Comparison of ENCODE assay signal across 2 cellular contexts in the genomic region with DNA sequence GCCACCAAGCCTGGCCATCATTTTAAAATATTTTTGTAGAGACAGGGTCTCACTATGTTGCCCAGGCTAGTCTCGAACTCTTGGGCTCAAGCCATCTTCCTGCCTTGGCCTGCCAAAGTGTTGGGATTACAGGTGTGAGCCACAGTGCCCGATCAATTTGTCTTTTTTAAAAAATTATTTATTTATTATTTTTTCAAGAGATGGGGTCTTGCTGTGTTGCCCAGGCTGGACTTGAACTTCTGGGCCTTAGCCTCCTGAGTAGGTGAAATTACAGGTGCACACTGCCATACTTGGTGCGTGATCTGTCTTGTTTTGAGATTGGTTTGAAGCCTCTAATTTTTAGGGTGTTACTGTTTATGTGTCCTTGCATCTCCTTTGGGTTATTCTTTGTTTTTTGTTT.
TF ChIP-seq lines count a peak whose summit lies in the region.

No MANE protein-coding gene starts in this region.

TF ChIP-seq in HepG2, 621 proteins besides CTCF, POLR2A, EP300 and RAD21:
- TF ChIP-seq ZNF44 (CRISPR knock-in tag; IDR thresholded peaks at IDR 0.05) (no peak), ZNF121 (CRISPR knock-in tag; IDR thresholded peaks at IDR 0.05) (peak; percentile 80; the same call in 1 of the 2 replicates)

TF ChIP-seq in WTC11, 78 proteins besides CTCF, POLR2A, EP300 and RAD21:
- no peak for TF ChIP-seq SMAD4 (CRISPR knock-in tag; IDR thresholded peaks at IDR 0.05)
- peak; percentile 57; the same call in 1 of the 2 replicates for TF ChIP-seq ZNF121 (CRISPR knock-in tag; IDR thresholded peaks at IDR 0.05)
- TF ChIP-seq, protein P1, sequence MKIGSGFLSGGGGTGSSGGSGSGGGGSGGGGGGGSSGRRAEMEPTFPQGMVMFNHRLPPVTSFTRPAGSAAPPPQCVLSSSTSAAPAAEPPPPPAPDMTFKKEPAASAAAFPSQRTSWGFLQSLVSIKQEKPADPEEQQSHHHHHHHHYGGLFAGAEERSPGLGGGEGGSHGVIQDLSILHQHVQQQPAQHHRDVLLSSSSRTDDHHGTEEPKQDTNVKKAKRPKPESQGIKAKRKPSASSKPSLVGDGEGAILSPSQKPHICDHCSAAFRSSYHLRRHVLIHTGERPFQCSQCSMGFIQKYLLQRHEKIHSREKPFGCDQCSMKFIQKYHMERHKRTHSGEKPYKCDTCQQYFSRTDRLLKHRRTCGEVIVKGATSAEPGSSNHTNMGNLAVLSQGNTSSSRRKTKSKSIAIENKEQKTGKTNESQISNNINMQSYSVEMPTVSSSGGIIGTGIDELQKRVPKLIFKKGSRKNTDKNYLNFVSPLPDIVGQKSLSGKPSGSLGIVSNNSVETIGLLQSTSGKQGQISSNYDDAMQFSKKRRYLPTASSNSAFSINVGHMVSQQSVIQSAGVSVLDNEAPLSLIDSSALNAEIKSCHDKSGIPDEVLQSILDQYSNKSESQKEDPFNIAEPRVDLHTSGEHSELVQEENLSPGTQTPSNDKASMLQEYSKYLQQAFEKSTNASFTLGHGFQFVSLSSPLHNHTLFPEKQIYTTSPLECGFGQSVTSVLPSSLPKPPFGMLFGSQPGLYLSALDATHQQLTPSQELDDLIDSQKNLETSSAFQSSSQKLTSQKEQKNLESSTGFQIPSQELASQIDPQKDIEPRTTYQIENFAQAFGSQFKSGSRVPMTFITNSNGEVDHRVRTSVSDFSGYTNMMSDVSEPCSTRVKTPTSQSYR (CRISPR knock-in tag; IDR thresholded peaks at IDR 0.05) = no peak
